In the genomic region with DNA sequence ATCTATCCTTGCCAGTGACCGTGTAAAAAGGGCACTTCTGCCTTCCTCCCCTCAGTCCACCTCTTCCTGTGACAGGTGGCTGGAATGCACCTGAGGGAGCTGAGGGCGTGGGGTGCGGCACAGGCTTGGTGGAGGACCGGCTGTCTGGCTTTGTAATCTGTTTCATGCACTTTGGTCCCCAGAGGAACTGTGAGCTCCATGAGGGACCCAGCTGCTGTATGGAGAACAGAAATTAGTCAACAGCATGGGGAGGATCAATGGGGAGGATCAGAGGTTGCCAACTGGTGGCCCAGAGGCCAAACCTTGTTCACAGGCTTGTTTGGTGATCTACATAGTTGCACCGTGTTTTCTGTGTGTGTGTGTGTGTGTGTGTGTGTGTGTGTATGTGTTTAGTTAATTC, we compare ENCODE assay signal across 4 cellular contexts.
A peak's percentile ranks its signal among the peaks of the same experiment; 100 is the strongest.
TF ChIP-seq lines count a peak whose summit lies in the region.

No MANE protein-coding gene starts in this region.

TF ChIP-seq in A549, 52 proteins besides CTCF, POLR2A, EP300 and RAD21:
- TF ChIP-seq ZSCAN20 (CRISPR knock-in tag; IDR thresholded peaks at IDR 0.05) (no peak), POLR2AphosphoS2 (conservative IDR thresholded peaks at IDR 0.05; ENCODE audit: low read length) (no peak), ZC3H11A (IDR thresholded peaks at IDR 0.05) (no peak), CBX8 (IDR thresholded peaks at IDR 0.05) (no peak), CEBPB (IDR thresholded peaks at IDR 0.05) (no peak), GATA3 (IDR thresholded peaks at IDR 0.05; ENCODE audit: borderline replicate concordance) (no peak), TP53 (CRISPR knock-in tag; IDR thresholded peaks at IDR 0.05) (no peak), RFX5 (IDR thresholded peaks at IDR 0.05) (no peak)

TF ChIP-seq in HCT116, 20 proteins besides CTCF, POLR2A, EP300 and RAD21:
- TF ChIP-seq SRF (IDR thresholded peaks at IDR 0.05; ENCODE audit: low read depth) (no peak), ZBTB33 (IDR thresholded peaks at IDR 0.05; ENCODE audit: extremely low read depth, insufficient replicate concordance, low read length) (no peak), ELF1 (IDR thresholded peaks at IDR 0.05; ENCODE audit: borderline replicate concordance, low read depth) (no peak), SP1 (IDR thresholded peaks at IDR 0.05; ENCODE audit: low read depth) (no peak)
- TF ChIP-seq, protein P1, sequence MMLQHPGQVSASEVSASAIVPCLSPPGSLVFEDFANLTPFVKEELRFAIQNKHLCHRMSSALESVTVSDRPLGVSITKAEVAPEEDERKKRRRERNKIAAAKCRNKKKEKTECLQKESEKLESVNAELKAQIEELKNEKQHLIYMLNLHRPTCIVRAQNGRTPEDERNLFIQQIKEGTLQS (IDR thresholded peaks at IDR 0.05) = no peak

TF ChIP-seq in WTC11, 78 proteins besides CTCF, POLR2A, EP300 and RAD21:
- TF ChIP-seq, protein P2, sequence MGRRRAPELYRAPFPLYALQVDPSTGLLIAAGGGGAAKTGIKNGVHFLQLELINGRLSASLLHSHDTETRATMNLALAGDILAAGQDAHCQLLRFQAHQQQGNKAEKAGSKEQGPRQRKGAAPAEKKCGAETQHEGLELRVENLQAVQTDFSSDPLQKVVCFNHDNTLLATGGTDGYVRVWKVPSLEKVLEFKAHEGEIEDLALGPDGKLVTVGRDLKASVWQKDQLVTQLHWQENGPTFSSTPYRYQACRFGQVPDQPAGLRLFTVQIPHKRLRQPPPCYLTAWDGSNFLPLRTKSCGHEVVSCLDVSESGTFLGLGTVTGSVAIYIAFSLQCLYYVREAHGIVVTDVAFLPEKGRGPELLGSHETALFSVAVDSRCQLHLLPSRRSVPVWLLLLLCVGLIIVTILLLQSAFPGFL (CRISPR knock-in tag; IDR thresholded peaks at IDR 0.05; ENCODE audit: borderline replicate concordance) = 0 out of 2 replicates have a peak, but pooled peaks have one; percentile 42
- peak; percentile 51; the same call in 1 of the 2 replicates for TF ChIP-seq GABPB1 (CRISPR knock-in tag; IDR thresholded peaks at IDR 0.05)
- TF ChIP-seq, protein P3, sequence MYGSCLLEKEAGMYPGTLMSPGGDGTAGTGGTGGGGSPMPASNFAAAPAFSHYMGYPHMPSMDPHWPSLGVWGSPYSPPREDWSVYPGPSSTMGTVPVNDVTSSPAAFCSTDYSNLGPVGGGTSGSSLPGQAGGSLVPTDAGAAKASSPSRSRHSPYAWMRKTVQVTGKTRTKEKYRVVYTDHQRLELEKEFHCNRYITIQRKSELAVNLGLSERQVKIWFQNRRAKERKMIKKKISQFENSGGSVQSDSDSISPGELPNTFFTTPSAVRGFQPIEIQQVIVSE (CRISPR knock-in tag; IDR thresholded peaks at IDR 0.05; ENCODE audit: borderline replicate concordance) = no peak
- TF ChIP-seq, protein P4, sequence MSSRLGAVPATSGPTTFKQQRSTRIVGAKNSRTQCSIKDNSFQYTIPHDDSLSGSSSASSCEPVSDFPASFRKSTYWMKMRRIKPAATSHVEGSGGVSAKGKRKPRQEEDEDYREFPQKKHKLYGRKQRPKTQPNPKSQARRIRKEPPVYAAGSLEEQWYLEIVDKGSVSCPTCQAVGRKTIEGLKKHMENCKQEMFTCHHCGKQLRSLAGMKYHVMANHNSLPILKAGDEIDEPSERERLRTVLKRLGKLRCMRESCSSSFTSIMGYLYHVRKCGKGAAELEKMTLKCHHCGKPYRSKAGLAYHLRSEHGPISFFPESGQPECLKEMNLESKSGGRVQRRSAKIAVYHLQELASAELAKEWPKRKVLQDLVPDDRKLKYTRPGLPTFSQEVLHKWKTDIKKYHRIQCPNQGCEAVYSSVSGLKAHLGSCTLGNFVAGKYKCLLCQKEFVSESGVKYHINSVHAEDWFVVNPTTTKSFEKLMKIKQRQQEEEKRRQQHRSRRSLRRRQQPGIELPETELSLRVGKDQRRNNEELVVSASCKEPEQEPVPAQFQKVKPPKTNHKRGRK (CRISPR knock-in tag; IDR thresholded peaks at IDR 0.05; ENCODE audit: borderline replicate concordance) = no peak

TF ChIP-seq in HepG2, 621 proteins besides CTCF, POLR2A, EP300 and RAD21 (continues in another document):
- TF ChIP-seq HDAC1 (CRISPR knock-in tag; IDR thresholded peaks at IDR 0.05) (peak; percentile 96), MXD4 (CRISPR knock-in tag; IDR thresholded peaks at IDR 0.05) (no peak), SPEN (CRISPR knock-in tag; IDR thresholded peaks at IDR 0.05; ENCODE audit: low read depth) (peak; percentile 58; the same call in 1 of the 2 replicates), CBX5 (CRISPR knock-in tag; IDR thresholded peaks at IDR 0.05; ENCODE audit: borderline replicate concordance) (peak; percentile 77; the same call in 1 of the 2 replicates), KMT2A (CRISPR knock-in tag; IDR thresholded peaks at IDR 0.05) (0 out of 2 replicates have a peak, but pooled peaks have one; percentile 44), GABPA (IDR thresholded peaks at IDR 0.05; ENCODE audit: low read depth, low read length) (no peak), GABPA (CRISPR knock-in tag; IDR thresholded peaks at IDR 0.05; ENCODE audit: low read depth) (no peak), FOSL2 (CRISPR knock-in tag; IDR thresholded peaks at IDR 0.05) (peak; percentile 67), ZSCAN29 (CRISPR knock-in tag; conservative IDR thresholded peaks at IDR 0.05) (no peak; the same call in 1 of the 2 replicates), E2F2 (CRISPR knock-in tag; IDR thresholded peaks at IDR 0.05; ENCODE audit: borderline replicate concordance) (no peak), ZNF362 (CRISPR knock-in tag; IDR thresholded peaks at IDR 0.05; ENCODE audit: borderline replicate concordance) (peak; percentile 52; the same call in 1 of the 2 replicates), WIZ (CRISPR knock-in tag; IDR thresholded peaks at IDR 0.05) (no peak), NCOR1 (IDR thresholded peaks at IDR 0.05; ENCODE audit: borderline replicate concordance, low read length) (peak; percentile 94), GZF1 (CRISPR knock-in tag; IDR thresholded peaks at IDR 0.05) (peak; percentile 76; the same call in 1 of the 2 replicates), ZKSCAN5 (CRISPR knock-in tag; IDR thresholded peaks at IDR 0.05) (0 out of 2 replicates have a peak, but pooled peaks have one; percentile 53), ESRRA (CRISPR knock-in tag; IDR thresholded peaks at IDR 0.05; ENCODE audit: low read depth) (peak; percentile 80), NFRKB (IDR thresholded peaks at IDR 0.05) (no peak), GATAD2A (CRISPR knock-in tag; IDR thresholded peaks at IDR 0.05) (peak; percentile 84), KLF9 (CRISPR knock-in tag; IDR thresholded peaks at IDR 0.05; ENCODE audit: low read depth) (no peak), ZKSCAN1 (IDR thresholded peaks at IDR 0.05; ENCODE audit: low read length) (peak; percentile 53; the same call in 1 of the 2 replicates), THAP11 (CRISPR knock-in tag; IDR thresholded peaks at IDR 0.05) (peak; percentile 55; the same call in 1 of the 2 replicates), PAF1 (CRISPR knock-in tag; IDR thresholded peaks at IDR 0.05) (no peak), ZNF451 (CRISPR knock-in tag; IDR thresholded peaks at IDR 0.05) (peak; percentile 74; the same call in 1 of the 2 replicates), ZNF263 (CRISPR knock-in tag; IDR thresholded peaks at IDR 0.05) (peak; percentile 99), AGO2 (optimal IDR thresholded peaks at IDR 0.05; ENCODE audit: low read depth, low read length) (no peak), MLX (CRISPR knock-in tag; IDR thresholded peaks at IDR 0.05) (peak; percentile 93), PHF8 (CRISPR knock-in tag; IDR thresholded peaks at IDR 0.05) (peak; percentile 34; the same call in 1 of the 2 replicates)
- TF ChIP-seq, protein P5, sequence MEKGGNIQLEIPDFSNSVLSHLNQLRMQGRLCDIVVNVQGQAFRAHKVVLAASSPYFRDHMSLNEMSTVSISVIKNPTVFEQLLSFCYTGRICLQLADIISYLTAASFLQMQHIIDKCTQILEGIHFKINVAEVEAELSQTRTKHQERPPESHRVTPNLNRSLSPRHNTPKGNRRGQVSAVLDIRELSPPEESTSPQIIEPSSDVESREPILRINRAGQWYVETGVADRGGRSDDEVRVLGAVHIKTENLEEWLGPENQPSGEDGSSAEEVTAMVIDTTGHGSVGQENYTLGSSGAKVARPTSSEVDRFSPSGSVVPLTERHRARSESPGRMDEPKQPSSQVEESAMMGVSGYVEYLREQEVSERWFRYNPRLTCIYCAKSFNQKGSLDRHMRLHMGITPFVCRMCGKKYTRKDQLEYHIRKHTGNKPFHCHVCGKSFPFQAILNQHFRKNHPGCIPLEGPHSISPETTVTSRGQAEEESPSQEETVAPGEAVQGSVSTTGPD (CRISPR knock-in tag; IDR thresholded peaks at IDR 0.05) = peak; percentile 91
- TF ChIP-seq, protein P6, sequence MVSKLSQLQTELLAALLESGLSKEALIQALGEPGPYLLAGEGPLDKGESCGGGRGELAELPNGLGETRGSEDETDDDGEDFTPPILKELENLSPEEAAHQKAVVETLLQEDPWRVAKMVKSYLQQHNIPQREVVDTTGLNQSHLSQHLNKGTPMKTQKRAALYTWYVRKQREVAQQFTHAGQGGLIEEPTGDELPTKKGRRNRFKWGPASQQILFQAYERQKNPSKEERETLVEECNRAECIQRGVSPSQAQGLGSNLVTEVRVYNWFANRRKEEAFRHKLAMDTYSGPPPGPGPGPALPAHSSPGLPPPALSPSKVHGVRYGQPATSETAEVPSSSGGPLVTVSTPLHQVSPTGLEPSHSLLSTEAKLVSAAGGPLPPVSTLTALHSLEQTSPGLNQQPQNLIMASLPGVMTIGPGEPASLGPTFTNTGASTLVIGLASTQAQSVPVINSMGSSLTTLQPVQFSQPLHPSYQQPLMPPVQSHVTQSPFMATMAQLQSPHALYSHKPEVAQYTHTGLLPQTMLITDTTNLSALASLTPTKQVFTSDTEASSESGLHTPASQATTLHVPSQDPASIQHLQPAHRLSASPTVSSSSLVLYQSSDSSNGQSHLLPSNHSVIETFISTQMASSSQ (IDR thresholded peaks at IDR 0.05; ENCODE audit: low read depth) = peak; percentile 34; the same call in 1 of the 2 replicates
- TF ChIP-seq, protein P6 (CRISPR knock-in tag; IDR thresholded peaks at IDR 0.05; ENCODE audit: borderline replicate concordance) = no peak; the same call in 1 of the 2 replicates
- TF ChIP-seq, protein P7, sequence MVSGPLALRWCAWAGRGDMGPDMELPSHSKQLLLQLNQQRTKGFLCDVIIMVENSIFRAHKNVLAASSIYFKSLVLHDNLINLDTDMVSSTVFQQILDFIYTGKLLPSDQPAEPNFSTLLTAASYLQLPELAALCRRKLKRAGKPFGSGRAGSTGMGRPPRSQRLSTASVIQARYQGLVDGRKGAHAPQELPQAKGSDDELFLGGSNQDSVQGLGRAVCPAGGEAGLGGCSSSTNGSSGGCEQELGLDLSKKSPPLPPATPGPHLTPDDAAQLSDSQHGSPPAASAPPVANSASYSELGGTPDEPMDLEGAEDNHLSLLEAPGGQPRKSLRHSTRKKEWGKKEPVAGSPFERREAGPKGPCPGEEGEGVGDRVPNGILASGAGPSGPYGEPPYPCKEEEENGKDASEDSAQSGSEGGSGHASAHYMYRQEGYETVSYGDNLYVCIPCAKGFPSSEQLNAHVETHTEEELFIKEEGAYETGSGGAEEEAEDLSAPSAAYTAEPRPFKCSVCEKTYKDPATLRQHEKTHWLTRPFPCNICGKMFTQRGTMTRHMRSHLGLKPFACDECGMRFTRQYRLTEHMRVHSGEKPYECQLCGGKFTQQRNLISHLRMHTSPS (CRISPR knock-in tag; IDR thresholded peaks at IDR 0.05; ENCODE audit: low read depth) = 0 out of 2 replicates have a peak, but pooled peaks have one; percentile 65
- TF ChIP-seq, protein P8, sequence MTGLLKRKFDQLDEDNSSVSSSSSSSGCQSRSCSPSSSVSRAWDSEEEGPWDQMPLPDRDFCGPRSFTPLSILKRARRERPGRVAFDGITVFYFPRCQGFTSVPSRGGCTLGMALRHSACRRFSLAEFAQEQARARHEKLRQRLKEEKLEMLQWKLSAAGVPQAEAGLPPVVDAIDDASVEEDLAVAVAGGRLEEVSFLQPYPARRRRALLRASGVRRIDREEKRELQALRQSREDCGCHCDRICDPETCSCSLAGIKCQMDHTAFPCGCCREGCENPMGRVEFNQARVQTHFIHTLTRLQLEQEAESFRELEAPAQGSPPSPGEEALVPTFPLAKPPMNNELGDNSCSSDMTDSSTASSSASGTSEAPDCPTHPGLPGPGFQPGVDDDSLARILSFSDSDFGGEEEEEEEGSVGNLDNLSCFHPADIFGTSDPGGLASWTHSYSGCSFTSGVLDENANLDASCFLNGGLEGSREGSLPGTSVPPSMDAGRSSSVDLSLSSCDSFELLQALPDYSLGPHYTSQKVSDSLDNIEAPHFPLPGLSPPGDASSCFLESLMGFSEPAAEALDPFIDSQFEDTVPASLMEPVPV (CRISPR knock-in tag; IDR thresholded peaks at IDR 0.05) = 0 out of 2 replicates have a peak, but pooled peaks have one; percentile 63
